ENCODE assay signal across 11 cellular contexts in the genomic region with DNA sequence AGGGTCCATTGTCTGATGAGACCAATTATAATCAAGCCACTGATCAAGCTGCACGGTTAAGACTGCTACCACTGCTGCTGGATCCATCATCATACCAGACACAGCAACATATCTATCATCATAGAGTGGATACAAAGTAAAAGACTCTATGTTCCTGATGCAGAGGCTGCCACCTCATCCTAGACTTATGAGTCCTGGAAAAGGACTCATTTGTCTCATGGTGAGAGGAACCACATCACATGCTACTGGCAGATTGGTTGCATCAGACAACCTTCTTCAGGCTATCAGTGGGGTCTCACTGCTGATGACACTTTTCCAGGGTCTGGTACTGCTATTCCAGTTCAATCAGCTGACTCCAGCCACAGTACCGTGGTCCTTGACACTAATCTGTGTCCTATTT.
A peak's percentile ranks its signal among the peaks of the same experiment; 100 is the strongest.
DNase-seq lines count a peak whose midpoint lies in the region; ATAC-seq and TF ChIP-seq lines count a peak whose summit lies in the region.
"Had no signal": no experiment of that assay in that cellular context is flagged by ENCODE, and none has a peak within 500 bp of the region (broad histone marks: within the 10 kb centered on the region; RNA-seq: fewer than 3 reads in every experiment).

No MANE protein-coding gene starts in this region.

- no peak overlapping the region for H2AFZ ChIP-seq in osteoblast (ENCODE audit: low read length)

- intact Hi-C loops in tibial artery (cut with DNase I; ENCODE audit: low total_unique reads), result no loop called here

- H3K36me3 ChIP-seq in osteoblast (ENCODE audit: insufficient read depth, low read length) (no peaks in the 10 kb centered on the region), tibial artery (no peaks in the 10 kb centered on the region)

- H3K27me3 ChIP-seq in osteoblast (ENCODE audit: insufficient read depth, low read length) (no peaks in the 10 kb centered on the region), tibial artery (no peaks in the 10 kb centered on the region)

- H3K4me1 ChIP-seq in osteoblast (ENCODE audit: insufficient read depth, low read length), result peaks cover 18% of the 10 kb centered on the region
- H3K4me1 ChIP-seq in tibial artery, result peaks cover 0 to 25% (median 12%) of the 10 kb centered on the region in 4 donors

- H3K9me3 ChIP-seq in osteoblast (ENCODE audit: low read depth, low read length) (no peaks in the 10 kb centered on the region), tibial artery (no peaks in the 10 kb centered on the region)

- peaks cover 94% of the 10 kb centered on the region for H3K79me2 ChIP-seq in osteoblast (ENCODE audit: insufficient read depth, low read length)

- TF ChIP-seq CTCF in osteoblast (IDR thresholded peaks at IDR 0.05; ENCODE audit: extremely low read depth, low read depth, low read length) (no peak), tibial artery (IDR thresholded peaks at IDR 0.05) (no peak), coronary artery (IDR thresholded peaks at IDR 0.05) (no peak)

- H3K4me3 ChIP-seq in osteoblast (ENCODE audit: insufficient read depth, low read length) (peak overlapping the region; percentile 11), tibial artery (no peak overlapping the region), coronary artery (no peak overlapping the region)

- DNase-seq in osteoblast (ENCODE audit: insufficient read length, low spot score, missing footprints), result no peak
- DNase-seq in tibial artery, result no peak
- DNase-seq in HK-2 (ENCODE audit: unreplicated experiment), result no peak
- DNase-seq in coronary artery (ENCODE audit: low spot score), result no peak
- DNase-seq: activated naive CD4-positive, alpha-beta T cell; SHP77 treated with DMSO at 0.1 percent for 48 hours had no signal

- peaks cover 45% of the 10 kb centered on the region for H4K20me1 ChIP-seq in osteoblast (ENCODE audit: insufficient read depth, low read length)

- H3K27ac ChIP-seq in angular gyrus (ENCODE audit: low read depth, low read length) (peak overlapping the region; percentile 25), osteoblast (ENCODE audit: low read depth, low read length) (peak overlapping the region; percentile 83), tibial artery (no peak overlapping the region), coronary artery (peak overlapping the region in 1 of 2 donors; percentile 2)
- H3K27ac ChIP-seq: HL-60 had no signal

- ATAC-seq in GM18520 (IDR thresholded peaks at IDR 0.05; ENCODE audit: unreplicated experiment), result peak; percentile 3
- ATAC-seq in HG03342 (IDR thresholded peaks at IDR 0.05; ENCODE audit: unreplicated experiment), result peak; percentile 12
- no peak for ATAC-seq in HG02973 (IDR thresholded peaks at IDR 0.05; ENCODE audit: unreplicated experiment)

- H3K4me2 ChIP-seq in osteoblast (ENCODE audit: insufficient read depth, low read length), result peak overlapping the region; percentile 44

Comparison
In these comparisons a context has a peak if more than half of its experiments do, and no peak if none do; other contexts are left out.
1. H3K27ac ChIP-seq: peak in angular gyrus (single experiment) and osteoblast (single experiment); none in tibial artery (0 of 2).